Comparison of ENCODE assay signal across 12 cellular contexts in genomic region chr1:92709738-92710137, GRCh38.
DNase-seq lines count a peak whose midpoint lies in the region; ATAC-seq and TF ChIP-seq lines count a peak whose summit lies in the region.
"Had no signal": no experiment of that assay in that cellular context is flagged by ENCODE, and none has a peak within 500 bp of the region (broad histone marks: within the 10 kb centered on the region; RNA-seq: fewer than 3 reads in every experiment).

No MANE protein-coding gene starts in this region.

- H3K79me2 ChIP-seq in neural progenitor cell (ENCODE audit: low read depth) = no peaks in the 10 kb centered on the region

- H3K4me1 ChIP-seq in upper lobe of right lung (no peaks in the 10 kb centered on the region), neural progenitor cell (peaks cover 4% of the 10 kb centered on the region)

- H3K27ac ChIP-seq in RWPE1 (no peak overlapping the region), upper lobe of right lung (no peak overlapping the region), neural progenitor cell (no peak overlapping the region)

- H3K4me1 Mint-ChIP-seq in neural progenitor cell = peaks cover 7% of the 10 kb centered on the region

- peak; percentile 36 for ATAC-seq in upper lobe of right lung
- ATAC-seq in GM18867 (IDR thresholded peaks at IDR 0.05; ENCODE audit: unreplicated experiment) = no peak
- no peak for ATAC-seq in GM21619 (IDR thresholded peaks at IDR 0.05; ENCODE audit: unreplicated experiment)
- ATAC-seq: activated CD8-positive, alpha-beta T cell treated with anti-CD3 and anti-CD28 coated beads, Interleukin-2, amount 10 ng/mL, durations not matched to agents 7 days and 5 days; GM12878 had no signal

- no peak overlapping the region for H3K4me3 Mint-ChIP-seq in neural progenitor cell
- H3K4me3 Mint-ChIP-seq: activated CD8-positive, alpha-beta T cell treated with anti-CD3 and anti-CD28 coated beads, Interleukin-2, amount 10 ng/mL, durations not matched to agents 7 days and 5 days; naive B cell had no signal

- H3K4me3 ChIP-seq in fibroblast of villous mesenchyme (ENCODE audit: low read depth, low read length) (no peak overlapping the region), upper lobe of right lung (no peak overlapping the region), neural progenitor cell (no peak overlapping the region)
- H3K4me3 ChIP-seq: GM12878 had no signal

- H3K36me3 ChIP-seq in upper lobe of right lung (no peaks in the 10 kb centered on the region), neural progenitor cell (no peaks in the 10 kb centered on the region)

- no peak overlapping the region for H2AFZ ChIP-seq in neural progenitor cell (replicated peaks)

- no peak overlapping the region for H3K4me2 ChIP-seq in neural progenitor cell

- CTCF ChIA-PET in RWPE1 (lab: Yijun Ruan, JAX) = no interaction called here

- H3K9me3 ChIP-seq in upper lobe of right lung (no peaks in the 10 kb centered on the region), neural progenitor cell (ENCODE audit: low read depth) (no peaks in the 10 kb centered on the region)

- no peak overlapping the region for H3K27ac Mint-ChIP-seq in neural progenitor cell
- H3K27ac Mint-ChIP-seq: activated CD8-positive, alpha-beta T cell treated with anti-CD3 and anti-CD28 coated beads, Interleukin-2, amount 10 ng/mL, durations not matched to agents 7 days and 5 days; naive B cell had no signal

- no peak overlapping the region for H3K9ac ChIP-seq in neural progenitor cell

- H3K9me3 Mint-ChIP-seq in neural progenitor cell = no peaks in the 10 kb centered on the region
- H3K9me3 Mint-ChIP-seq: naive B cell had no signal

- intact Hi-C loops in upper lobe of right lung (cut with DNase I) = no loop called here

- no peaks in the 10 kb centered on the region for H3F3A ChIP-seq in neural progenitor cell (ENCODE audit: low read depth)

- H3K27me3 ChIP-seq in upper lobe of right lung = no peaks in the 10 kb centered on the region
- H3K27me3 ChIP-seq in neural progenitor cell = no peaks in the 10 kb centered on the region

- H3K27me3 Mint-ChIP-seq in neural progenitor cell (ENCODE audit: insufficient read depth, low read depth) = no peaks in the 10 kb centered on the region
- H3K27me3 Mint-ChIP-seq: naive B cell had no signal

- peak; percentile 13 for DNase-seq in activated CD4-positive, alpha-beta T cell treated with anti-CD3 and anti-CD28 coated beads for 48 hours
- no peak for DNase-seq in activated CD4-positive, alpha-beta T cell treated with anti-CD3 and anti-CD28 coated beads, Interleukin-2, amount 50 U/mL, for 4 hours
- DNase-seq in RWPE1 (ENCODE audit: low spot score) (peak; percentile 34), fibroblast of villous mesenchyme (ENCODE audit: low read depth) (peak; percentile 90), upper lobe of right lung (no peak), neural progenitor cell (ENCODE audit: low spot score) (no peak)
- DNase-seq: activated CD8-positive, alpha-beta T cell treated with anti-CD3 and anti-CD28 coated beads, Interleukin-2, amount 10 ng/mL, durations not matched to agents 7 days and 5 days; naive B cell; stimulated activated naive CD4-positive, alpha-beta T cell treated with Interleukin-2 at 50 U/mL for 16 hours had no signal

- POLR2A ChIA-PET in RWPE1 (lab: Yijun Ruan, JAX; ENCODE audit: low non-redundant PET) = no interaction called here

- H4K20me1 ChIP-seq in neural progenitor cell (ENCODE audit: low read depth) = peaks cover 8% of the 10 kb centered on the region

- TF ChIP-seq CTCF in RWPE1 (conservative IDR thresholded peaks at IDR 0.05; ENCODE audit: low read depth) (no peak), fibroblast of villous mesenchyme (IDR thresholded peaks at IDR 0.05; ENCODE audit: insufficient read depth, low read depth, low read length) (no peak), upper lobe of right lung (IDR thresholded peaks at IDR 0.05) (no peak), neural progenitor cell (IDR thresholded peaks at IDR 0.05) (no peak)

- H3K36me3 Mint-ChIP-seq in neural progenitor cell = no peaks in the 10 kb centered on the region
- H3K36me3 Mint-ChIP-seq: naive B cell had no signal

Comparison
In these comparisons a context has a peak if more than half of its experiments do, and no peak if none do; other contexts are left out.
1. DNase-seq: peak in activated CD4-positive, alpha-beta T cell treated with anti-CD3 and anti-CD28 coated beads for 48 hours (single experiment), RWPE1 (single experiment) and fibroblast of villous mesenchyme (single experiment); none in activated CD4-positive, alpha-beta T cell treated with anti-CD3 and anti-CD28 coated beads, Interleukin-2, amount 50 U/mL, for 4 hours (0 of 2), upper lobe of right lung (single experiment) and neural progenitor cell (single experiment).